26 cellular contexts compared by ENCODE assay signal in genomic region chr4:22174640-22175039, GRCh38.
"Had no signal": no experiment of that assay in that cellular context is flagged by ENCODE, and none has a peak within 500 bp of the region (broad histone marks: within the 10 kb centered on the region; RNA-seq: fewer than 3 reads in every experiment).

No MANE protein-coding gene starts in this region.

- H3K4me1 ChIP-seq: Peyer's patch, SJCRH30 had no signal

- H3K36me3 ChIP-seq: brain microvascular endothelial cell, cardiac muscle cell, Peyer's patch, SJCRH30 had no signal

- ATAC-seq: activated CD4-positive, alpha-beta T cell treated with anti-CD3 and anti-CD28 coated beads for 36 hours; activated T-helper 17 cell treated with anti-CD3 and anti-CD28 coated beads, Interleukin-2, amount 50 U/mL, for 72 hours had no signal

- H3K4me3 ChIP-seq: cardiac muscle cell, Peyer's patch, SJCRH30 had no signal

- H3K27me3 ChIP-seq: brain microvascular endothelial cell, cardiac muscle cell, Peyer's patch, SJCRH30 had no signal

- H3K4me2 ChIP-seq: SK-N-SH had no signal

- H3K9me3 ChIP-seq: Peyer's patch, SJCRH30, SK-N-SH had no signal

- DNase-seq: activated CD4-positive, alpha-beta memory T cell treated with anti-CD3 and anti-CD28 coated beads, Interleukin-2, amount 10 ng/mL, durations not matched to agents 7 days and 5 days; activated CD4-positive, alpha-beta T cell treated with anti-CD3 and anti-CD28 coated beads for 36 hours; activated CD4-positive, alpha-beta T cell treated with anti-CD3 and anti-CD28 coated beads, Interleukin-2, amount 50 U/mL, for 1 hour; activated CD4-positive, CD25-positive, alpha-beta regulatory T cell; activated gamma-delta T cell; activated naive CD4-positive, alpha-beta T cell treated with anti-CD3 and anti-CD28 coated beads for 36 hours; activated naive CD8-positive, alpha-beta T cell treated with anti-CD3 and anti-CD28 coated beads for 36 hours; activated T-cell treated with anti-CD3 and anti-CD28 coated beads for 4 hours; activated T-cell treated with anti-CD3 and anti-CD28 coated beads, Interleukin-2, amount 50 U/mL, for 48 hours; brain microvascular endothelial cell; NCI-H1048; NCI-H146; NCI-H187 treated with DMSO at 0.1 percent for 48 hours; NCI-H2171 treated with DMSO at 0.1 percent for 48 hours; NCI-H345; NCI-H510A; NCI-H69; Peyer's patch; Right ventricle myocardium superior; SJCRH30; SK-N-SH; T-helper 1 cell had no signal

- H3K9ac ChIP-seq: SK-N-SH had no signal

- H3K27ac ChIP-seq: brain microvascular endothelial cell, cardiac muscle cell, Peyer's patch, RWPE1, SJCRH30, VCaP had no signal
